ENCODE assay signal across 8 cellular contexts in the genomic region with DNA sequence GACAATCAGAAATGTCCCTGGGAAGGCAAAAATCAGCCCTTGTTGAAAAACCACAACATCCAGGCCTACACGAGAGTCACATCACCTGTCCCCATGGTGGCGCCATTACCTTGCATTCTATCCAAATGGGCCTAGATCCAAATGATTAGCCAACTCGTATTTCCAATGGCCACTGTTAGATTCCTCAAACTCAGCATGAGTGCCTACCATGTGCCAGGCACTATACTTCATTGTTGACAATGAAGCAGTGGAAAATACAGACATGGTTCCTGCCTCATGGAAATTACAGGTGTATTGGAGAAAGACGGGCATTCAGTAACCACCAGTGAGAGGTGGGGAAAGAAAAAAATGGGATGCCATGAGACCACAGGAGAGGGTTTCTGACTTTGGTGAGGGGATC. TPM values are rescaled to one million over a fixed set of nuclear protein-coding genes. Genes with fewer than 3 reads are reported as not detected.
A peak's percentile ranks its signal among the peaks of the same experiment; 100 is the strongest.
DNase-seq lines count a peak whose midpoint lies in the region; ATAC-seq and TF ChIP-seq lines count a peak whose summit lies in the region.

No MANE protein-coding gene starts in this region.

- no peaks in the 10 kb centered on the region for H3K27me3 ChIP-seq in Loucy (ENCODE audit: insufficient read depth, low read length, poor library complexity, severe bottlenecking)

- TF ChIP-seq CTCF in Loucy (conservative IDR thresholded peaks at IDR 0.05; ENCODE audit: low read length) (peak; percentile 81), epithelial cell of proximal tubule (conservative IDR thresholded peaks at IDR 0.05; ENCODE audit: low read depth, low read length) (peak; percentile 85)

- no peaks in the 10 kb centered on the region for H3K36me3 ChIP-seq in Loucy (ENCODE audit: insufficient read depth, low read length)

- no peak overlapping the region for H3K9ac ChIP-seq in Loucy (ENCODE audit: low read depth, low read length, poor library complexity, severe bottlenecking)

- no peaks in the 10 kb centered on the region for H3K79me2 ChIP-seq in Loucy (ENCODE audit: insufficient read depth, low read length)

- no peak overlapping the region for H2AFZ ChIP-seq in Loucy (ENCODE audit: low read length)

- ATAC-seq in SK-N-SH treated with all-trans-retinoic acid at 6 μM for 48 hours: peak; percentile 11; the same call in 2 of the 3 replicates
- no peak for ATAC-seq in GM18519 (IDR thresholded peaks at IDR 0.05; ENCODE audit: low FRiP score, unreplicated experiment)
- ATAC-seq in GM21367 (IDR thresholded peaks at IDR 0.05; ENCODE audit: unreplicated experiment): no peak

- H3F3A ChIP-seq in Loucy (ENCODE audit: low read depth): no peaks in the 10 kb centered on the region

- DNase-seq in ELF-1 (ENCODE audit: low read depth, low spot score) (peak; percentile 71), epithelial cell of proximal tubule (ENCODE audit: low read depth) (peak; percentile 59), cortex of kidney (lab: John Stamatoyannopoulos, UW) (no peak)

- H3K4me3 ChIP-seq in Loucy (ENCODE audit: low read length, poor library complexity, severe bottlenecking) (no peak overlapping the region), epithelial cell of proximal tubule (ENCODE audit: low read depth, low read length) (no peak overlapping the region), skin epidermis (no peak overlapping the region)

- no peaks in the 10 kb centered on the region for H3K9me3 ChIP-seq in Loucy (ENCODE audit: insufficient read depth, low read depth, low read length)

- H4K20me1 ChIP-seq in Loucy (ENCODE audit: insufficient read depth, low read length, poor library complexity, severe bottlenecking): no peaks in the 10 kb centered on the region

- H3K4me1 ChIP-seq in Loucy (ENCODE audit: insufficient read depth, low read length, poor library complexity, severe bottlenecking): peaks cover 8% of the 10 kb centered on the region

- peak overlapping the region in 13 of 21 experiments; percentile 6 to 83 (median 59) for H3K27ac ChIP-seq in skin epidermis

- H3K9me2 ChIP-seq in Loucy (replicated peaks; ENCODE audit: low read depth, low read length): no peaks in the 10 kb centered on the region

- no peak overlapping the region for H3K4me2 ChIP-seq in Loucy (ENCODE audit: low read depth, low read length, poor library complexity, severe bottlenecking)

TF ChIP-seq in SK-N-SH treated with all-trans-retinoic acid at 6 μM for 48 hours, 23 proteins besides CTCF, POLR2A, EP300 and RAD21:
- no peak for TF ChIP-seq CSDC2 (CRISPR knock-in tag; IDR thresholded peaks at IDR 0.05)
- TF ChIP-seq, protein P1, sequence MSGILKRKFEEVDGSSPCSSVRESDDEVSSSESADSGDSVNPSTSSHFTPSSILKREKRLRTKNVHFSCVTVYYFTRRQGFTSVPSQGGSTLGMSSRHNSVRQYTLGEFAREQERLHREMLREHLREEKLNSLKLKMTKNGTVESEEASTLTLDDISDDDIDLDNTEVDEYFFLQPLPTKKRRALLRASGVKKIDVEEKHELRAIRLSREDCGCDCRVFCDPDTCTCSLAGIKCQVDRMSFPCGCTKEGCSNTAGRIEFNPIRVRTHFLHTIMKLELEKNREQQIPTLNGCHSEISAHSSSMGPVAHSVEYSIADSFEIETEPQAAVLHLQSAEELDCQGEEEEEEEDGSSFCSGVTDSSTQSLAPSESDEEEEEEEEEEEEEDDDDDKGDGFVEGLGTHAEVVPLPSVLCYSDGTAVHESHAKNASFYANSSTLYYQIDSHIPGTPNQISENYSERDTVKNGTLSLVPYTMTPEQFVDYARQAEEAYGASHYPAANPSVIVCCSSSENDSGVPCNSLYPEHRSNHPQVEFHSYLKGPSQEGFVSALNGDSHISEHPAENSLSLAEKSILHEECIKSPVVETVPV (CRISPR knock-in tag; IDR thresholded peaks at IDR 0.05): no peak
- TF ChIP-seq OSR1 (CRISPR knock-in tag; IDR thresholded peaks at IDR 0.05): no peak
- no peak for TF ChIP-seq ISL1 (CRISPR knock-in tag; IDR thresholded peaks at IDR 0.05)
- no peak for TF ChIP-seq ZNF70 (CRISPR knock-in tag; IDR thresholded peaks at IDR 0.05)
- TF ChIP-seq PPARA (CRISPR knock-in tag; IDR thresholded peaks at IDR 0.05; ENCODE audit: borderline replicate concordance): no peak
- TF ChIP-seq ZFP30 (CRISPR knock-in tag; IDR thresholded peaks at IDR 0.05): no peak
- no peak for TF ChIP-seq SNAI2 (CRISPR knock-in tag; IDR thresholded peaks at IDR 0.05)
- TF ChIP-seq ZNF565 (CRISPR knock-in tag; conservative IDR thresholded peaks at IDR 0.05; ENCODE audit: low read depth): no peak
- no peak for TF ChIP-seq ZC3H10 (CRISPR knock-in tag; IDR thresholded peaks at IDR 0.05)

RNA-seq across cellular contexts. Expression of a gene that starts 29.8 kb away (rescaled TPM):
- 0.29 and 2.4 TPM in 2 replicates for total RNA-seq in epithelial cell of proximal tubule
